Comparison of ENCODE assay signal across 14 cellular contexts in the genomic region with DNA sequence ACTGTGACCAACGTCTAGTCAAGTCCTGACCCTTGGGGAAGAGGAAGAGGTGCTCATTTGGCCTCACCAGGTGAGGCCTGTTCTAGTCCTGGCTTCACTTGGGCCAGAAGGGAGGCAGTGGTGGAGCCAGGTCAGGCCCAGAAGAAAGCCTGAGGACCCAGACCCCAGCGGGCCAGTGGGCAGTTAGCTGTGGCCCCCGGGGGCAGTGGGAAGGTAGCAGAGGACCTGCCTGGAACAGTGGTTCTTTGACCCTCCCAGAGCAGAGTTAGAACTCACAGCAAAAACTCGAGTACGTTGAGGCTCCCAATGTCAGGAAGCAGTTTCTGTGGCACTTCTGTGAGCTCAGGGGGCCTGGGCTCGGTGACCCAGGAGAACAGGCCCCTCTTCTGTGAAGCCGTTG.
DNase-seq lines count a peak whose midpoint lies in the region; ATAC-seq and TF ChIP-seq lines count a peak whose summit lies in the region.
"Had no signal": no experiment of that assay in that cellular context is flagged by ENCODE, and none has a peak within 500 bp of the region (broad histone marks: within the 10 kb centered on the region; RNA-seq: fewer than 3 reads in every experiment).

No MANE protein-coding gene starts in this region.

- TF ChIP-seq CTCF in Caco-2 (IDR thresholded peaks at IDR 0.05; ENCODE audit: insufficient read depth in 1 of 2, low read depth in 1 of 2, low read length in 1 of 2, severe bottlenecking in 1 of 2, unreplicated experiment in 1 of 2) (no peak), Peyer's patch (IDR thresholded peaks at IDR 0.05) (no peak), hepatocyte (IDR thresholded peaks at IDR 0.05; ENCODE audit: poor library complexity) (no peak)

- H3K27ac ChIP-seq in Peyer's patch (peak overlapping the region in 3 of 4 donors; percentile 19 to 67 (median 48)), hepatocyte (peak overlapping the region; percentile 54), skeletal muscle tissue (ENCODE audit: low read depth, low read length) (peak overlapping the region; percentile 58)
- H3K27ac ChIP-seq: brain microvascular endothelial cell, pancreas had no signal

- no peaks in the 10 kb centered on the region for H3K9me2 ChIP-seq in hepatocyte (replicated peaks; ENCODE audit: insufficient read depth)

- intact Hi-C loops in Caco-2 (cut with micrococcal nuclease; ENCODE audit: unreplicated experiment) = loop anchor here (5.0 kb wide), 1 partner anchor 121 kb away; no protein-coding TSS in a partner anchor

- H3K79me2 ChIP-seq in hepatocyte = no peaks in the 10 kb centered on the region

- no TSS peak for BruUV-seq in Caco-2 (replicated peaks; lab: Mats Ljungman, UMichigan)

- H3K9me3 Mint-ChIP-seq in Caco-2 (ENCODE audit: unreplicated experiment) = no peaks in the 10 kb centered on the region
- H3K9me3 Mint-ChIP-seq: activated T-cell treated with anti-CD3 and anti-CD28 coated beads, Interleukin-2, amount 50 U/mL, for 4 hours; CD4-positive, alpha-beta T cell; stimulated activated effector memory CD8-positive, alpha-beta T cell treated with anti-CD3 and anti-CD28 coated beads, Interleukin-12 subunit alpha, Interleukin-12 subunit beta, amount 100 ng/mL, for 72 hours had no signal

- peaks cover 6% of the 10 kb centered on the region; the same call in 1 of the 2 replicates for H3K4me1 ChIP-seq in Caco-2
- peaks cover 0 to 39% (median 0%) of the 10 kb centered on the region in 4 donors for H3K4me1 ChIP-seq in Peyer's patch
- peaks cover 17% of the 10 kb centered on the region for H3K4me1 ChIP-seq in hepatocyte (ENCODE audit: insufficient read depth)
- peaks cover 40 to 45% (median 45%) of the 10 kb centered on the region in 3 donors for H3K4me1 ChIP-seq in skeletal muscle tissue (ENCODE audit: control insufficient read depth in 3 of 3, insufficient read depth in 3 of 3, low read length in 3 of 3)
- H3K4me1 ChIP-seq: pancreas had no signal

- peak overlapping the region; percentile 12 for H3K4me2 ChIP-seq in hepatocyte

- no peak overlapping the region for H2AFZ ChIP-seq in hepatocyte

- ATAC-seq in HG02884 (IDR thresholded peaks at IDR 0.05; ENCODE audit: unreplicated experiment) (no peak), HG02588 (IDR thresholded peaks at IDR 0.05; ENCODE audit: unreplicated experiment) (no peak)

- H4K20me1 ChIP-seq in hepatocyte (ENCODE audit: insufficient read depth, poor library complexity, severe bottlenecking) = no peaks in the 10 kb centered on the region

- peak overlapping the region; percentile 61 for H3K27ac Mint-ChIP-seq in Caco-2 (ENCODE audit: unreplicated experiment)
- H3K27ac Mint-ChIP-seq: activated naive CD8-positive, alpha-beta T cell; CD4-positive, alpha-beta T cell; stimulated activated effector memory CD8-positive, alpha-beta T cell treated with anti-CD3 and anti-CD28 coated beads, Interleukin-12 subunit alpha, Interleukin-12 subunit beta, amount 100 ng/mL, for 72 hours had no signal

- H3K9me3 ChIP-seq in Caco-2 = no peaks in the 10 kb centered on the region
- H3K9me3 ChIP-seq in Peyer's patch = no peaks in the 10 kb centered on the region
- H3K9me3 ChIP-seq in hepatocyte (ENCODE audit: low read depth) = no peaks in the 10 kb centered on the region
- H3K9me3 ChIP-seq in skeletal muscle tissue (ENCODE audit: control insufficient read depth in 3 of 3, low read length in 3 of 3) = no peaks in the 10 kb centered on the region
- H3K9me3 ChIP-seq: pancreas had no signal

- H3K4me3 ChIP-seq in Caco-2 (ENCODE audit: low read depth, low read length) = no peak overlapping the region
- H3K4me3 ChIP-seq in Peyer's patch = no peak overlapping the region
- no peak overlapping the region for H3K4me3 ChIP-seq in hepatocyte
- H3K4me3 ChIP-seq in skeletal muscle tissue (ENCODE audit: low read length in 3 of 3) = no peak overlapping the region
- H3K4me3 ChIP-seq: pancreas had no signal

- H3K4me1 Mint-ChIP-seq in Caco-2 (ENCODE audit: low read depth, unreplicated experiment) = peaks cover 10% of the 10 kb centered on the region

- H3K36me3 ChIP-seq in Caco-2 (ENCODE audit: control insufficient read depth, insufficient read depth, low read length) = peaks cover 1% of the 10 kb centered on the region; the same call in 1 of the 2 replicates
- peaks cover 0 to 22% (median 0%) of the 10 kb centered on the region in 3 donors for H3K36me3 ChIP-seq in Peyer's patch
- H3K36me3 ChIP-seq in hepatocyte (replicated peaks; ENCODE audit: insufficient read depth, low read depth) = no peaks in the 10 kb centered on the region
- peaks cover 0 to 2% (median 0%) of the 10 kb centered on the region in 3 donors for H3K36me3 ChIP-seq in skeletal muscle tissue (ENCODE audit: control insufficient read depth in 3 of 3, insufficient read depth in 3 of 3, low read length in 3 of 3)
- H3K36me3 ChIP-seq: brain microvascular endothelial cell, pancreas had no signal

- CTCF ChIA-PET in Caco-2 (lab: Charles Lee) = interaction anchor here (0.9 to 3.4 kb wide), 6 partner anchors 19 to 284 kb away, joined by 3 to 35 read pairs (median 6); a partner anchor contains a TSS

- H3K4me3 Mint-ChIP-seq in Caco-2 (ENCODE audit: unreplicated experiment) = no peak overlapping the region
- H3K4me3 Mint-ChIP-seq: activated naive CD8-positive, alpha-beta T cell; activated T-cell treated with anti-CD3 and anti-CD28 coated beads, Interleukin-2, amount 50 U/mL, for 4 hours; CD4-positive, alpha-beta T cell; stimulated activated effector memory CD8-positive, alpha-beta T cell treated with anti-CD3 and anti-CD28 coated beads, Interleukin-12 subunit alpha, Interleukin-12 subunit beta, amount 100 ng/mL, for 72 hours had no signal

- DNase-seq in Caco-2 = no peak
- DNase-seq in Peyer's patch = peak in 1 of 3 donors; percentile 47
- no peak for DNase-seq in hepatocyte (ENCODE audit: low spot score)
- no peak for DNase-seq in middle frontal gyrus (ENCODE audit: extremely low spot score, low spot score)
- DNase-seq in D341Med (ENCODE audit: low spot score) = no peak

- no peaks in the 10 kb centered on the region for H3K27me3 Mint-ChIP-seq in Caco-2 (ENCODE audit: insufficient read depth, unreplicated experiment)
- H3K27me3 Mint-ChIP-seq: activated naive CD8-positive, alpha-beta T cell had no signal

- TF ChIP-seq POLR2A in Peyer's patch (IDR thresholded peaks at IDR 0.05) = no peak

- 83% methylated on average over 7 of the region's 7 CpGs for WGBS in hepatocyte (ENCODE audit: low lambda C conversion rate, missing lambda C conversion rate)

- H3K36me3 Mint-ChIP-seq in Caco-2 (ENCODE audit: insufficient read depth, unreplicated experiment) = peaks cover 7% of the 10 kb centered on the region
- H3K36me3 Mint-ChIP-seq: stimulated activated effector memory CD8-positive, alpha-beta T cell treated with anti-CD3 and anti-CD28 coated beads, Interleukin-12 subunit alpha, Interleukin-12 subunit beta, amount 100 ng/mL, for 72 hours had no signal

- POLR2A ChIA-PET in Caco-2 (lab: Charles Lee) = no interaction called here

- H3K27me3 ChIP-seq in Caco-2 (replicated peaks; ENCODE audit: control insufficient read depth, insufficient read depth, low read length) (no peaks in the 10 kb centered on the region), Peyer's patch (no peaks in the 10 kb centered on the region), hepatocyte (no peaks in the 10 kb centered on the region), skeletal muscle tissue (ENCODE audit: control insufficient read depth in 3 of 3, insufficient read depth in 3 of 3, low read length in 3 of 3) (no peaks in the 10 kb centered on the region)
- H3K27me3 ChIP-seq: brain microvascular endothelial cell, pancreas had no signal

- H3K9ac ChIP-seq in skeletal muscle tissue (ENCODE audit: low read depth in 1 of 3, low read length in 3 of 3) = peak overlapping the region in 2 of 3 donors; percentile 10 to 60
